Comparison of ENCODE assay signal across 8 cellular contexts in genomic region chr3:142577701-142578308, GRCh38. TPM values are rescaled to one million over a fixed set of nuclear protein-coding genes. Genes with fewer than 3 reads are reported as not detected.
DNase-seq lines count a peak whose midpoint lies in the region; ATAC-seq and TF ChIP-seq lines count a peak whose summit lies in the region.

No MANE protein-coding gene starts in this region.

- peaks cover 44% of the 10 kb centered on the region for H3K4me1 ChIP-seq in CD4-positive, alpha-beta memory T cell (ENCODE audit: insufficient read depth, low read length)
- H3K4me1 ChIP-seq in Loucy (ENCODE audit: insufficient read depth, low read length, poor library complexity, severe bottlenecking) (peaks cover 35% of the 10 kb centered on the region), colonic mucosa (no peaks in the 10 kb centered on the region)
- peaks cover 25 to 28% of the 10 kb centered on the region in 2 donors for H3K4me1 ChIP-seq in naive thymus-derived CD4-positive, alpha-beta T cell (ENCODE audit: control insufficient read depth in 2 of 2, insufficient read depth in 2 of 2, low read length in 2 of 2)

- peaks cover 49% of the 10 kb centered on the region for H3K79me2 ChIP-seq in Loucy (ENCODE audit: insufficient read depth, low read length)

- peak overlapping the region; percentile 91 to 99 (median 99) for H3K27ac Mint-ChIP-seq in CD4-positive, alpha-beta memory T cell
- peak overlapping the region; percentile 96 to 99 (median 98) for H3K27ac Mint-ChIP-seq in naive thymus-derived CD4-positive, alpha-beta T cell

- H3K4me2 ChIP-seq in Loucy (ENCODE audit: low read depth, low read length, poor library complexity, severe bottlenecking), result peak overlapping the region; percentile 99

- peaks cover 0 to 2% (median 0%) of the 10 kb centered on the region in 8 donors for H3K9me3 Mint-ChIP-seq in CD4-positive, alpha-beta memory T cell
- peaks cover 0 to 1% (median 0%) of the 10 kb centered on the region in 11 donors for H3K9me3 Mint-ChIP-seq in naive thymus-derived CD4-positive, alpha-beta T cell

- peaks cover 0 to 21% of the 10 kb centered on the region in 2 donors for H3K36me3 Mint-ChIP-seq in CD4-positive, alpha-beta memory T cell
- peaks cover 0 to 16% (median 9%) of the 10 kb centered on the region in 5 donors for H3K36me3 Mint-ChIP-seq in naive thymus-derived CD4-positive, alpha-beta T cell

- ATAC-seq in naive thymus-derived CD4-positive, alpha-beta T cell, result no peak
- ATAC-seq in HG02642 (IDR thresholded peaks at IDR 0.05; ENCODE audit: poor library complexity, unreplicated experiment), result no peak

- peak overlapping the region; percentile 94 for H3K27ac ChIP-seq in CD4-positive, alpha-beta memory T cell (ENCODE audit: low read depth, low read length)
- peak overlapping the region; percentile 90 for H3K27ac ChIP-seq in colonic mucosa
- H3K27ac ChIP-seq in naive thymus-derived CD4-positive, alpha-beta T cell (ENCODE audit: low read depth, low read length), result peak overlapping the region; percentile 94

- no peak for TF ChIP-seq CTCF in Loucy (conservative IDR thresholded peaks at IDR 0.05; ENCODE audit: low read length)
- TF ChIP-seq CTCF in colonic mucosa (IDR thresholded peaks at IDR 0.05), result no peak

- no peaks in the 10 kb centered on the region for H3K9me3 ChIP-seq in CD4-positive, alpha-beta memory T cell (ENCODE audit: control insufficient read depth in 1 of 2, low read length in 2 of 2)
- H3K9me3 ChIP-seq in Loucy (ENCODE audit: insufficient read depth, low read depth, low read length), result no peaks in the 10 kb centered on the region
- H3K9me3 ChIP-seq in colonic mucosa, result no peaks in the 10 kb centered on the region
- H3K9me3 ChIP-seq in naive thymus-derived CD4-positive, alpha-beta T cell (ENCODE audit: control insufficient read depth in 2 of 3, low read length in 3 of 3), result no peaks in the 10 kb centered on the region

- H3F3A ChIP-seq in Loucy (ENCODE audit: low read depth), result no peaks in the 10 kb centered on the region

- CTCF ChIA-PET in CD4-positive, alpha-beta memory T cell (lab: Charles Lee; ENCODE audit: partially characterized antibody), result interaction anchor here (1.1 to 3.3 kb wide), 4 partner anchors 9 to 146 kb away, joined by 3 to 9 read pairs (median 6); partner anchors contain the start of gene TRPC1
- CTCF ChIA-PET in naive thymus-derived CD4-positive, alpha-beta T cell (lab: Charles Lee), result interaction anchor here (0.8 kb wide), 1 partner anchor 435 kb away, joined by 3 read pairs; no protein-coding TSS in a partner anchor

- peak overlapping the region; percentile 90 for H2AFZ ChIP-seq in Loucy (ENCODE audit: low read length)

- H3K27me3 ChIP-seq in CD4-positive, alpha-beta memory T cell (ENCODE audit: insufficient read depth, low read length), result no peaks in the 10 kb centered on the region
- H3K27me3 ChIP-seq in Loucy (ENCODE audit: insufficient read depth, low read length, poor library complexity, severe bottlenecking), result no peaks in the 10 kb centered on the region
- H3K27me3 ChIP-seq in colonic mucosa, result no peaks in the 10 kb centered on the region
- no peaks in the 10 kb centered on the region for H3K27me3 ChIP-seq in naive thymus-derived CD4-positive, alpha-beta T cell (ENCODE audit: control insufficient read depth in 2 of 2, insufficient read depth in 2 of 2, low read length in 2 of 2)

- peak overlapping the region; percentile 93 to 99 (median 98) for H3K4me3 Mint-ChIP-seq in CD4-positive, alpha-beta memory T cell
- H3K4me3 Mint-ChIP-seq in naive thymus-derived CD4-positive, alpha-beta T cell, result peak overlapping the region; percentile 93 to 99 (median 97)

- peaks cover under 1 to 3% of the 10 kb centered on the region in 2 donors for H3K27me3 Mint-ChIP-seq in CD4-positive, alpha-beta memory T cell
- peaks cover 0 to 13% (median 0%) of the 10 kb centered on the region in 5 donors for H3K27me3 Mint-ChIP-seq in naive thymus-derived CD4-positive, alpha-beta T cell

- intact Hi-C loops in CD4-positive, alpha-beta memory T cell (cut with micrococcal nuclease), result loop anchor here (1.0 to 10.0 kb wide), 11 partner anchors 8 to 1394 kb away; partner anchors contain the start of genes ATP1B3, DIPK2A, PLS1 and PXYLP1
- intact Hi-C loops in colonic mucosa (cut with DNase I), result no loop called here
- intact Hi-C loops in naive thymus-derived CD4-positive, alpha-beta T cell (cut with micrococcal nuclease), result loop anchor here (1.0 to 10.0 kb wide), 23 partner anchors 18 to 1636 kb away; partner anchors contain the start of genes DIPK2A (in 2 of the 2), PLS1 (in 2 of the 2), SLC25A36 (in 2 of the 2) and TFDP2 (in 2 of the 2)

- peak overlapping the region; percentile 90 to 100 for H3K4me3 ChIP-seq in CD4-positive, alpha-beta memory T cell (ENCODE audit: low read length in 2 of 2)
- H3K4me3 ChIP-seq in Loucy (ENCODE audit: low read length, poor library complexity, severe bottlenecking), result peak overlapping the region; percentile 95
- peak overlapping the region; percentile 95 for H3K4me3 ChIP-seq in colonic mucosa
- H3K4me3 ChIP-seq in naive thymus-derived CD4-positive, alpha-beta T cell (ENCODE audit: low read length), result peak overlapping the region; percentile 97

- DNase-seq in CD4-positive, alpha-beta memory T cell, result peak in 3 of 5 donors; percentile 3 to 25 (median 8)
- DNase-seq in colonic mucosa (no peak), ureter (ENCODE audit: low spot score) (no peak), 8988T (no peak)
- no peak for DNase-seq in naive thymus-derived CD4-positive, alpha-beta T cell
- no peak for DNase-seq in effector CD8-positive, alpha-beta T cell (lab: John Stamatoyannopoulos, UW)

- no peaks in the 10 kb centered on the region for H3K9me2 ChIP-seq in Loucy (replicated peaks; ENCODE audit: low read depth, low read length)

- peaks cover 20% of the 10 kb centered on the region for H4K20me1 ChIP-seq in Loucy (ENCODE audit: insufficient read depth, low read length, poor library complexity, severe bottlenecking)

- no peaks in the 10 kb centered on the region for H3K36me3 ChIP-seq in CD4-positive, alpha-beta memory T cell (ENCODE audit: insufficient read depth, low read length)
- no peaks in the 10 kb centered on the region for H3K36me3 ChIP-seq in Loucy (ENCODE audit: insufficient read depth, low read length)
- no peaks in the 10 kb centered on the region for H3K36me3 ChIP-seq in colonic mucosa
- peaks cover 0 to 4% (median 0%) of the 10 kb centered on the region in 3 experiments for H3K36me3 ChIP-seq in naive thymus-derived CD4-positive, alpha-beta T cell (ENCODE audit: control insufficient read depth in 2 of 3, insufficient read depth in 3 of 3, low read length in 3 of 3)

- POLR2A ChIA-PET in CD4-positive, alpha-beta memory T cell (lab: Charles Lee; ENCODE audit: partially characterized antibody), result interaction anchor here (0.8 to 4.7 kb wide), 16 partner anchors 10 to 1395 kb away, joined by 3 to 72 read pairs (median 4); partner anchors contain the start of genes PLS1, TRPC1, U2SURP and XRN1
- POLR2A ChIA-PET in naive thymus-derived CD4-positive, alpha-beta T cell (lab: Charles Lee), result interaction anchor here (0.6 to 4.8 kb wide), 10 partner anchors 12 to 1393 kb away, joined by 3 to 36 read pairs (median 6); partner anchors contain the start of genes DIPK2A, PLS1, TRPC1 and U2SURP

- peaks cover 41 to 67% (median 52%) of the 10 kb centered on the region in 4 donors for H3K4me1 Mint-ChIP-seq in CD4-positive, alpha-beta memory T cell
- H3K4me1 Mint-ChIP-seq in naive thymus-derived CD4-positive, alpha-beta T cell, result peaks cover 45 to 62% (median 55%) of the 10 kb centered on the region in 7 donors

- peak overlapping the region; percentile 96 for H3K9ac ChIP-seq in Loucy (ENCODE audit: low read depth, low read length, poor library complexity, severe bottlenecking)
- H3K9ac ChIP-seq in colonic mucosa (ENCODE audit: low read depth in 2 of 2, low read length in 2 of 2), result peak overlapping the region; percentile 82 to 95

RNA-seq across cellular contexts. Expression of gene ATR, which starts 0.7 kb away (rescaled TPM):
- total RNA-seq in CD4-positive, alpha-beta memory T cell, result 10 to 100 TPM; 42.3 to 45.6 TPM
- polyA plus RNA-seq in CD4-positive, alpha-beta memory T cell, result 10 to 100 TPM in 1 of 2 donors, 1 to 10 TPM in 1; 4.3 to 12.3 TPM
- total RNA-seq in colonic mucosa, result 10 to 100 TPM; 13.9 to 20.3 TPM
- 10 to 100 TPM; 31.3 to 48.3 (median 36.2) TPM for total RNA-seq in naive thymus-derived CD4-positive, alpha-beta T cell
- polyA plus RNA-seq in naive thymus-derived CD4-positive, alpha-beta T cell, result 10 to 100 TPM; 11.3 to 12.5 TPM
- total RNA-seq in ureter, result 45.7 TPM

RNA-seq across cellular contexts. Expression of gene PLS1, which starts 18.4 kb away (rescaled TPM):
- total RNA-seq in CD4-positive, alpha-beta memory T cell, result 1 to 10 TPM; 2.7 to 3.1 TPM
- 1 to 10 TPM; 5.0 to 6.2 TPM for polyA plus RNA-seq in CD4-positive, alpha-beta memory T cell
- 100 to 1,000 TPM; 252 to 418 TPM for total RNA-seq in colonic mucosa
- 1 to 10 TPM; 1.6 to 2.8 (median 2.0) TPM for total RNA-seq in naive thymus-derived CD4-positive, alpha-beta T cell
- polyA plus RNA-seq in naive thymus-derived CD4-positive, alpha-beta T cell, result 1 to 10 TPM; 3.7 to 6.4 TPM
- total RNA-seq in ureter, result 70.5 TPM

Comparison
In these comparisons a context has a peak if more than half of its experiments do, and no peak if none do; other contexts are left out.
1. DNase-seq: peak in CD4-positive, alpha-beta memory T cell (3 of 5); none in colonic mucosa (single experiment), naive thymus-derived CD4-positive, alpha-beta T cell (0 of 9), ureter (single experiment), 8988T (single experiment) and effector CD8-positive, alpha-beta T cell (single experiment).
2. RNA of gene PLS1, which starts 18.4 kb away (total RNA-seq): 252 to 418 TPM in colonic mucosa and 70.5 TPM in ureter (single experiment); 2.7 to 3.1 TPM in CD4-positive, alpha-beta memory T cell and 1.6 to 2.8 TPM in naive thymus-derived CD4-positive, alpha-beta T cell; every median in the first group is over 10 times any median in the second.
3. Peak in every context shown above with its lines, with median percentiles within 50 percentile points of each other: H3K27ac ChIP-seq and H3K4me3 ChIP-seq.